ENCODE assay signal across 18 cellular contexts in the genomic region with DNA sequence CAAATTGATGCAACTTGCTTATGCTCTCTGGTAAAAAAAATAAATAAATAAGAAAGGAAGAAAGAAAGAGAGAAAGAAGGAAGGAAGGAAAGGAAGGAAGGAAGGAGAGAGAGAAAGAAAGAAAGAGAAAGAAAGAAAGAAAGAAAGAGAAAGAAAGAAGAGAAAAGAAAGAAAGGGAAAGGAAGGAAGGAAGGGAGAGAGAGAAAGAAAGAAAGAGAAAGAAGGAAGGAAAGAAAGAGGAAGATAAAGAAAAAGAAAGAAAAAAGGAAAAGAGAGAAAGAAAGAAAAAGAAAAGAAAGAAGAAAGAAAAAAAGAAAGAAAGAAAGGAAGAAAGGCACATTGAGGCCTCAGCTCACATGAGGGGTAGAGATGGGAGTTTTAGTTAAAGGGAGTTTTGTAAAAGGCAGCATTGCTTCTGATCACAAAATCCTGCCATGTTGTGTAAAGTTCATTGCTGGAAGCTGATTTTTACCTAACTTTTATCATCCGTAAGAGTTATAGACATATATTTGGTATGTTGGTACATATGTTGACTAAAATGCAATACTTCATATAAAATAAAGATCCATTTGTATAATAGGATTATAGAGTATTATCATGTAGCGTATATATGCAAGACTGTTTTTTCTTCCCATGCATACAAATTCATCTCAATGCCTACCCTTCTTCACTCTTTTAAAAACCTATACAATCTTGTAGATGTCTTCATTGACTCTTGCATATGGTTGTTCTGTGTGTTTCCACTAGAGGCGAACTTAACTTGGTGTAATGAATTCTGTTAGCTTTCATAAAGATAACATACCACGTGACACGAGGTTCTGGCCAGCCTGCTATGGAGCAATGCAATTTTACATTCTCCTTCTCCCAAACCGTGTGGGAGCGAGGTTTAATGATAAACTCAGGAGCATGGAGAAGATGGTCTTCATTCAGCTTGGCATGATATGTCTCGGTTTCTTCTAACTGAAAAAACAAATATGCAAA. TPM values are rescaled to one million over a fixed set of nuclear protein-coding genes. Genes with fewer than 3 reads are reported as not detected.
DNase-seq lines count a peak whose midpoint lies in the region; ATAC-seq, FAIRE-seq and TF ChIP-seq lines count a peak whose summit lies in the region.
"Had no signal": no experiment of that assay in that cellular context is flagged by ENCODE, and none has a peak within 500 bp of the region (broad histone marks: within the 10 kb centered on the region; RNA-seq: fewer than 3 reads in every experiment).

No MANE protein-coding gene starts in this region.

- H2BK15ac ChIP-seq in H9 (ENCODE audit: low read depth, low read length): no peak overlapping the region

- H3K9ac ChIP-seq in Loucy (ENCODE audit: low read depth, low read length, poor library complexity, severe bottlenecking) (no peak overlapping the region), K562 (ENCODE audit: insufficient read depth in 1 of 2, low read depth in 2 of 2, low read length in 2 of 2) (no peak overlapping the region), H9 (ENCODE audit: extremely low read depth, insufficient read length, low read length) (no peak overlapping the region)

- BruUV-seq in K562 (replicated peaks; lab: Mats Ljungman, UMichigan): no TSS peak

- CTCF ChIA-PET in K562 (lab: Yijun Ruan, JAX; ENCODE audit: low intra/inter-chr PET ratio) (no interaction called here), T-cell (lab: Charles Lee) (interaction anchor here (0.6 to 0.7 kb wide), 4 partner anchors 25 to 200 kb away, joined by 4 to 7 read pairs (median 6); no protein-coding TSS in a partner anchor)

- intact Hi-C loops in K562 (cut with micrococcal nuclease): loop anchor here (1.0 kb wide), 1 partner anchor 59 kb away; no protein-coding TSS in a partner anchor
- intact Hi-C loops in pancreas (cut with DNase I): no loop called here

- no peaks in the 10 kb centered on the region for H3K9me2 ChIP-seq in Loucy (replicated peaks; ENCODE audit: low read depth, low read length)

- H3K9me1 ChIP-seq in K562 (ENCODE audit: control insufficient read depth, insufficient read depth, low read length): no peaks in the 10 kb centered on the region

- FAIRE-seq in K562 (lab: Jason Lieb, UNC) (peak; percentile 80), pancreas (lab: Jason Lieb, UNC) (no peak)
- FAIRE-seq: G401.6 had no signal

- in situ Hi-C loops in K562 (cut with MboI): no loop called here

- no peak overlapping the region for H3K23ac ChIP-seq in H9 (ENCODE audit: insufficient read length, low read depth, low read length)

- H4K91ac ChIP-seq in H9 (ENCODE audit: insufficient read length, low read depth, low read length): no peak overlapping the region

- H3K9me3 Mint-ChIP-seq in H9 (no peaks in the 10 kb centered on the region), T-cell (no peaks in the 10 kb centered on the region)
- H3K9me3 Mint-ChIP-seq: activated CD4-positive, alpha-beta T cell treated with anti-CD3 and anti-CD28 coated beads, Interleukin-2, amount 10 ng/mL, durations not matched to agents 7 days and 5 days; naive thymus-derived CD4-positive, alpha-beta T cell had no signal

- no peak for TF ChIP-seq EP300 in K562 (IDR thresholded peaks at IDR 0.05; ENCODE audit: low read length)

- H3K36me3 ChIP-seq in Loucy (ENCODE audit: insufficient read depth, low read length): no peaks in the 10 kb centered on the region
- no peaks in the 10 kb centered on the region for H3K36me3 ChIP-seq in K562 (ENCODE audit: control insufficient read depth, insufficient read depth, low read length)
- no peaks in the 10 kb centered on the region for H3K36me3 ChIP-seq in pancreas

- no peak overlapping the region for H3K4me3 Mint-ChIP-seq in H9
- no peak overlapping the region for H3K4me3 Mint-ChIP-seq in T-cell
- H3K4me3 Mint-ChIP-seq: activated CD4-positive, alpha-beta T cell treated with anti-CD3 and anti-CD28 coated beads, Interleukin-2, amount 10 ng/mL, durations not matched to agents 7 days and 5 days; naive thymus-derived CD4-positive, alpha-beta T cell had no signal

- H3F3A ChIP-seq in Loucy (ENCODE audit: low read depth): no peaks in the 10 kb centered on the region

- H2AK5ac ChIP-seq in H9 (ENCODE audit: insufficient read length, low read length): no peak overlapping the region

- DNase-seq in NCI-H748 (lab: John Stamatoyannopoulos, UW; ENCODE audit: unreplicated experiment): peak; percentile 36
- no peak for DNase-seq in NCI-H748 treated with DMSO at 0.1 percent for 48 hours (lab: John Stamatoyannopoulos, UW)
- DNase-seq in K562 (ENCODE audit: extremely low read depth in 1 of 4, low spot score in 3 of 4): peak; percentile 36 to 64 (median 52)
- peak in 3 of 6 donors; percentile 32 to 40 (median 37) for DNase-seq in pancreas
- DNase-seq in H9: no peak
- DNase-seq in T-cell: no peak
- DNase-seq: activated CD4-positive, alpha-beta T cell treated with anti-CD3 and anti-CD28 coated beads, Interleukin-2, amount 10 ng/mL, durations not matched to agents 7 days and 5 days; activated effector memory CD4-positive, alpha-beta T cell treated with Interleukin-2 at 50 U/mL for 16 hours; central memory CD4-positive, alpha-beta T cell; foreskin fibroblast; MM.1S; naive thymus-derived CD4-positive, alpha-beta T cell; NCI-H345; SHP77 had no signal

- H3K4me1 Mint-ChIP-seq in H9 (peaks cover 0 to 2% of the 10 kb centered on the region in 2 experiments; a peak in 3 of 4 replicates), T-cell (no peaks in the 10 kb centered on the region)
- H3K4me1 Mint-ChIP-seq: activated CD4-positive, alpha-beta T cell treated with anti-CD3 and anti-CD28 coated beads, Interleukin-2, amount 10 ng/mL, durations not matched to agents 7 days and 5 days had no signal

- H3K27ac Mint-ChIP-seq in H9 (no peak overlapping the region), T-cell (no peak overlapping the region)
- H3K27ac Mint-ChIP-seq: activated CD4-positive, alpha-beta T cell treated with anti-CD3 and anti-CD28 coated beads, Interleukin-2, amount 10 ng/mL, durations not matched to agents 7 days and 5 days; naive thymus-derived CD4-positive, alpha-beta T cell had no signal

- no peak overlapping the region for H3T11ph ChIP-seq in H9 (ENCODE audit: low read length)

- no peaks in the 10 kb centered on the region for H3K27me3 ChIP-seq in Loucy (ENCODE audit: insufficient read depth, low read length, poor library complexity, severe bottlenecking)
- H3K27me3 ChIP-seq in K562 (ENCODE audit: control insufficient read depth in 2 of 2, insufficient read depth in 2 of 2, low read length in 2 of 2): no peaks in the 10 kb centered on the region
- no peaks in the 10 kb centered on the region for H3K27me3 ChIP-seq in pancreas
- no peaks in the 10 kb centered on the region; the same call in 1 of the 2 replicates for H3K27me3 ChIP-seq in H9 (ENCODE audit: insufficient read depth, low read length)

- no peaks in the 10 kb centered on the region for H3K79me1 ChIP-seq in H9 (ENCODE audit: insufficient read depth, low read depth, low read length, poor library complexity, severe bottlenecking)

- H3K18ac ChIP-seq in H9 (ENCODE audit: insufficient read length, low read depth, low read length): no peak overlapping the region

- no peak overlapping the region for H3K14ac ChIP-seq in H9 (ENCODE audit: insufficient read depth, low read length)

- H4K20me1 ChIP-seq in Loucy (ENCODE audit: insufficient read depth, low read length, poor library complexity, severe bottlenecking) (no peaks in the 10 kb centered on the region), K562 (replicated peaks; ENCODE audit: control insufficient read depth, insufficient read depth, low read length) (no peaks in the 10 kb centered on the region), H9 (ENCODE audit: control insufficient read depth, insufficient read depth, insufficient read length) (no peaks in the 10 kb centered on the region)

- ATAC-seq in K562 (peak; percentile 94), pancreas (peak; percentile 84 to 97 (median 86)), esophagus mucosa (no peak), T-cell (replicated peaks in 1 of 4) (no peak)
- ATAC-seq: naive thymus-derived CD4-positive, alpha-beta T cell had no signal

- 46% methylated on average over 8 of the region's 8 CpGs for WGBS in K562 (ENCODE audit: insufficient coverage, low coverage, missing lambda C conversion rate)
- 51 to 52% methylated on average over 8 of the region's 8 CpGs for WGBS in pancreas, 2 donors
- no CpG with 5 or more reads among the region's 8 CpGs for WGBS in H9 (ENCODE audit: extremely low coverage, insufficient read length, low lambda C conversion rate)

- no peak overlapping the region for H4K8ac ChIP-seq in H9 (replicated peaks; ENCODE audit: insufficient read length, low read depth, low read length)

- TF ChIP-seq POLR2A in K562 (conservative IDR thresholded peaks at IDR 0.05): no peak

- no peak overlapping the region for H3K4me3 ChIP-seq in Loucy (ENCODE audit: low read length, poor library complexity, severe bottlenecking)
- H3K4me3 ChIP-seq in K562: no peak overlapping the region
- H3K4me3 ChIP-seq in pancreas: no peak overlapping the region
- H3K4me3 ChIP-seq: smooth muscle cell had no signal

- H2AFZ ChIP-seq in Loucy (ENCODE audit: low read length) (no peak overlapping the region), K562 (ENCODE audit: low read depth, low read length) (peak overlapping the region; percentile 67), H9 (ENCODE audit: low read length) (no peak overlapping the region)

- H3K23me2 ChIP-seq in H9 (ENCODE audit: insufficient read length, low read depth, low read length, poor library complexity, severe bottlenecking): no peaks in the 10 kb centered on the region

- no peak overlapping the region for H2BK12ac ChIP-seq in H9 (ENCODE audit: insufficient read length, low read depth, low read length)

- POLR2A ChIA-PET in K562 (lab: Yijun Ruan, JAX): interaction anchor here (0.5 to 1.4 kb wide), 4 partner anchors 8 to 60 kb away, joined by 3 to 6 read pairs (median 4); no protein-coding TSS in a partner anchor
- POLR2A ChIA-PET in T-cell (lab: Charles Lee): interaction anchor here in 1 of 2 donors (0.7 kb wide), 2 partner anchors 15 to 303 kb away, joined by 6 read pairs; no protein-coding TSS in a partner anchor

- H3K4me1 ChIP-seq in Loucy (ENCODE audit: insufficient read depth, low read length, poor library complexity, severe bottlenecking) (no peaks in the 10 kb centered on the region), K562 (replicated peaks in 1 of 2; ENCODE audit: control insufficient read depth in 2 of 2, insufficient read depth in 2 of 2, low read length in 2 of 2) (0 out of 5 replicates have a peak, but pooled peaks cover 0 to 3% of the 10 kb centered on the region in 2 experiments), pancreas (peaks cover 0 to 21% (median 9%) of the 10 kb centered on the region in 3 donors), H9 (ENCODE audit: insufficient read depth, low read length) (no peaks in the 10 kb centered on the region)

- no peak overlapping the region for H3K4me2 ChIP-seq in Loucy (ENCODE audit: low read depth, low read length, poor library complexity, severe bottlenecking)
- no peak overlapping the region for H3K4me2 ChIP-seq in K562 (ENCODE audit: insufficient read depth, low read length)
- H3K4me2 ChIP-seq in H9 (ENCODE audit: insufficient read depth, insufficient read length, low read length): no peak overlapping the region
- H3K4me2 ChIP-seq: smooth muscle cell had no signal

- no peak overlapping the region for H3K27ac ChIP-seq in K562 (ENCODE audit: extremely low read depth, low read depth, low read length)
- no peak overlapping the region for H3K27ac ChIP-seq in pancreas
- no peak overlapping the region for H3K27ac ChIP-seq in H9 (ENCODE audit: insufficient read length, low read depth, low read length)

- H4K5ac ChIP-seq in H9 (ENCODE audit: insufficient read length, low read depth, low read length): no peak overlapping the region

- TF ChIP-seq CTCF in Loucy (conservative IDR thresholded peaks at IDR 0.05; ENCODE audit: low read length) (peak; percentile 36), K562 (IDR thresholded peaks at IDR 0.05 in 2 of 3, conservative IDR thresholded peaks at IDR 0.05 in 1 of 3; ENCODE audit: insufficient read depth in 2 of 3, low read depth in 1 of 3, low read length in 3 of 3) (peak; percentile 46 to 56 (median 54); a peak in 5 of 6 replicates), pancreas (IDR thresholded peaks at IDR 0.05) (peak in 3 of 4 donors; percentile 10 to 45 (median 16)), H9 (conservative IDR thresholded peaks at IDR 0.05) (no peak; the same call in 2 of the 3 replicates)

- H3K56ac ChIP-seq in H9 (ENCODE audit: insufficient read length, low read depth, low read length): no peak overlapping the region

- no peak overlapping the region for H2BK120ac ChIP-seq in H9 (ENCODE audit: low read depth, low read length, poor library complexity, severe bottlenecking)

- TF ChIP-seq RAD21 in K562 (CRISPR knock-in tag; conservative IDR thresholded peaks at IDR 0.05 in 1 of 2, IDR thresholded peaks at IDR 0.05 in 1 of 2): peak; percentile 36 to 70

- H2BK5ac ChIP-seq in H9 (ENCODE audit: insufficient read length, low read length): no peak overlapping the region

- no peaks in the 10 kb centered on the region for H3K79me2 ChIP-seq in Loucy (ENCODE audit: insufficient read depth, low read length)
- H3K79me2 ChIP-seq in K562 (ENCODE audit: control insufficient read depth, insufficient read depth, low read length): no peaks in the 10 kb centered on the region
- H3K79me2 ChIP-seq in H9 (ENCODE audit: insufficient read depth, low read length): no peaks in the 10 kb centered on the region

- H3K4ac ChIP-seq in H9 (ENCODE audit: low read depth, low read length): no peak overlapping the region

- no peaks in the 10 kb centered on the region for H3K27me3 Mint-ChIP-seq in H9 (ENCODE audit: low read depth)
- no peaks in the 10 kb centered on the region for H3K27me3 Mint-ChIP-seq in T-cell
- H3K27me3 Mint-ChIP-seq: activated CD4-positive, alpha-beta T cell treated with anti-CD3 and anti-CD28 coated beads, Interleukin-2, amount 10 ng/mL, durations not matched to agents 7 days and 5 days; naive thymus-derived CD4-positive, alpha-beta T cell had no signal

- no peak overlapping the region for H2BK20ac ChIP-seq in H9 (ENCODE audit: low read depth, low read length, poor library complexity, severe bottlenecking)

- no peaks in the 10 kb centered on the region for H3K9me3 ChIP-seq in Loucy (ENCODE audit: insufficient read depth, low read depth, low read length)
- no peaks in the 10 kb centered on the region for H3K9me3 ChIP-seq in K562 (replicated peaks; ENCODE audit: control insufficient read depth, insufficient read depth, low read depth, low read length)
- H3K9me3 ChIP-seq in pancreas: no peaks in the 10 kb centered on the region
- no peaks in the 10 kb centered on the region for H3K9me3 ChIP-seq in H9 (ENCODE audit: control insufficient read depth, low read depth, low read length)

- no peaks in the 10 kb centered on the region for H3K36me3 Mint-ChIP-seq in H9 (ENCODE audit: insufficient read depth in 1 of 3, low read depth in 3 of 3)
- H3K36me3 Mint-ChIP-seq in T-cell: peaks cover 24% of the 10 kb centered on the region

RNA-seq across cellular contexts. Expression of a gene that starts 32.8 kb away (rescaled TPM):
- 0.44 and 1.2 TPM in 2 replicates for total RNA-seq in K562 (2011; cell fraction: chromatin; rRNA removed; ENCODE audit: low replicate concordance)
- total RNA-seq in K562 (2011; cell fraction: nucleolus; rRNA removed): 0.17 and 0.26 TPM in 2 replicates
- total RNA-seq in K562 (2011; cell fraction: nucleoplasm; rRNA removed): 0.15 and 0.29 TPM in 2 replicates
- total RNA-seq in K562 (2014; rRNA removed): 0.41 and 0.59 TPM in 2 replicates
- 0.22 and 0.29 TPM in 2 replicates for total RNA-seq in K562 (2014; rRNA removed; fragmentation: Illumina TruSeq; extraction: Trizol)
- total RNA-seq in K562 (2015; rRNA removed; fragmentation: Illumina TruSeq; extraction: Trizol): 0.47 and 0.64 TPM in 2 replicates
- 0.29 and 0.35 TPM in 2 replicates for total RNA-seq in K562 (2021)
- polyA plus RNA-seq in K562 (2011; rRNA removed): 0.06 and 0.16 TPM in 2 replicates
- polyA plus RNA-seq in K562 (2011; cell fraction: cytosol; rRNA removed): 0.06 and 0.15 TPM in 2 replicates
- polyA plus RNA-seq in K562 (2011; cell fraction: nucleus; rRNA removed): 0.26 and 0.32 TPM in 2 replicates
- 0.44 and 1.8 TPM in 2 replicates for polyA plus RNA-seq in K562 (2012)
- 0.25 and 0.71 TPM in 2 replicates for polyA plus RNA-seq in K562 (2014; fragmentation: Illumina TruSeq; extraction: Trizol)
- under 1 TPM; 0.01 to 0.03 TPM for polyA plus RNA-seq in K562 (2014; fragmentation: Nextera tagmentation; extraction: Ambion mirVana)
- polyA plus RNA-seq in K562 (2014; rRNA removed): 0.32 and 0.62 TPM in 2 replicates
- 0.25 and 0.30 TPM in 2 replicates for polyA minus RNA-seq in K562 (2011; rRNA and poly(A)+ RNA removed)
- 0.18 and 0.19 TPM in 2 replicates for polyA minus RNA-seq in K562 (2011; cell fraction: cytosol; rRNA and poly(A)+ RNA removed)
- 0.13 and 0.33 TPM in 2 replicates for polyA minus RNA-seq in K562 (2011; cell fraction: nucleus; rRNA and poly(A)+ RNA removed)
- total RNA-seq in pancreas: 10 to 100 TPM in 4 of 6 donors, 1 to 10 TPM in 2; 4.7 to 16.8 (median 12.1) TPM
- 10 to 100 TPM; 14.3 to 18.2 TPM for polyA plus RNA-seq in pancreas
- total RNA-seq in H9 (2021): 0.17 and 0.20 TPM in 2 replicates
- 0.32 TPM for total RNA-seq in esophagus mucosa
- 1 to 10 TPM in 4 of 5 donors, under 1 TPM in 1; 0.98 to 7.0 (median 1.9) TPM for total RNA-seq in T-cell

Comparison
In these comparisons a context has a peak if more than half of its experiments do, and no peak if none do; other contexts are left out.
1. DNase-seq: peak in NCI-H748 (single experiment) and K562 (4 of 4); none in NCI-H748 treated with DMSO at 0.1 percent for 48 hours (single experiment), H9 (single experiment) and T-cell (0 of 34).
2. ATAC-seq: peak in K562 (single experiment) and pancreas (4 of 4); none in esophagus mucosa (single experiment) and T-cell (0 of 4).